13 cellular contexts compared by ENCODE assay signal in the genomic region with DNA sequence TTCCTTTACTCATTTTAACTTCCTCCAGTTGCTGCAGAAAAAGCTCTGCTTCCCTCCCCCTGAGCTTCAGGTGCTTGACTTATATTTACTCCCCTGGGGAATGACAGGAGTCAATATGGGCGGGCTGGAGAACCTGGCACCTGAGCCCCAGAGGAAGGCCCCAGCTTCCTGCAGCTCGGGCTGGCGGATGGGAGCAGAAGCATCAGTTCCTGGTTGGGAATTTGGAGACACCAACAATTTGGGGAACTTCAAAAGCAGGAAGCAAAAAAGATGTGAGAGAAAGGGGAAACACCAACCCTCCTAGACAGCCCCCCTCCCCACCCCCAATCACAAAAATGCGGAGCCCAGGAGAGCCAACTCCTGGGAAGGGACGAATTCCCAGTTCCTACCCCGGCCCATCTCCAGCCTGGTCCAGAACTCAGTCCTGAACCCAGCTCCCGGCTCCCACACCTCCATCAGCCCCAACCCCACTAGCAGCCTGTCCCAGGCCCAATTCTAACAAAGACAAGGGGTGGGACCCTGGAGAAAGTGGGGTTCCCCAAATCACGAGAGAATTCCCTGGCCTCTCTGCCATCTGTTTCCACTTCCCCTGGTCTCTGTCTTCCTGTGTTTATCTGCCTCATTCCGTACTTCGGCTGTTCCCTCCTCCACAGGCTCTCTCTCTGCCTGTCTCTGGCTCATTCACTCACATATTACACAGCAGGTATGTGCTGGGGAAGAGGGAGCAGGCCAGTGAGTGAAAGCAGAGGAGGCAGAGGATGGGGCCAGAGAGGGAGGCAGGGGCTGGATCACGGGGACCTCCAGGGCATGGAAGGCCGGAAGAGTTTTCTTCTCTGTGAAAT. TPM values are rescaled to one million over a fixed set of nuclear protein-coding genes. Genes with fewer than 3 reads are reported as not detected.
A peak's percentile ranks its signal among the peaks of the same experiment; 100 is the strongest.
DNase-seq lines count a peak whose midpoint lies in the region; ATAC-seq and TF ChIP-seq lines count a peak whose summit lies in the region.
"Had no signal": no experiment of that assay in that cellular context is flagged by ENCODE, and none has a peak within 500 bp of the region (broad histone marks: within the 10 kb centered on the region; RNA-seq: fewer than 3 reads in every experiment).

No MANE protein-coding gene starts in this region.

- H3F3A ChIP-seq in MM.1S (ENCODE audit: insufficient read depth, low read length), result peaks cover 10% of the 10 kb centered on the region

- ATAC-seq in left colon (no peak), GM19023 (IDR thresholded peaks at IDR 0.05; ENCODE audit: unreplicated experiment) (no peak)
- ATAC-seq: stimulated activated naive CD8-positive, alpha-beta T cell treated with anti-CD3 and anti-CD28 coated beads, Interleukin-15, amount 100 ng/mL, for 72 hours had no signal

- TF ChIP-seq CTCF in MM.1S (IDR thresholded peaks at IDR 0.05; ENCODE audit: low read length) (no peak), esophagus muscularis mucosa (IDR thresholded peaks at IDR 0.05) (no peak), osteoblast (IDR thresholded peaks at IDR 0.05; ENCODE audit: extremely low read depth, low read depth, low read length) (no peak), ascending aorta (IDR thresholded peaks at IDR 0.05) (no peak)

- H4K8ac ChIP-seq in trophoblast cell (ENCODE audit: low read depth, low read length), result peak overlapping the region; percentile 37

- H2AFZ ChIP-seq in MM.1S (ENCODE audit: low read length), result no peak overlapping the region
- no peak overlapping the region for H2AFZ ChIP-seq in trophoblast cell (ENCODE audit: insufficient read depth, low read length, poor library complexity)
- H2AFZ ChIP-seq in osteoblast (ENCODE audit: low read length), result no peak overlapping the region
- H2AFZ ChIP-seq: GM23248 had no signal

- intact Hi-C loops in esophagus muscularis mucosa (cut with DNase I) (no loop called here), left colon (cut with DNase I, micrococcal nuclease) (no loop called here), ascending aorta (cut with DNase I) (no loop called here)

- H3K4me1 ChIP-seq in MM.1S (ENCODE audit: low read length) (peaks cover 11% of the 10 kb centered on the region), esophagus muscularis mucosa (peaks cover 2 to 15% (median 5%) of the 10 kb centered on the region in 4 donors), trophoblast cell (ENCODE audit: control insufficient read depth in 1 of 2, insufficient read depth in 2 of 2, low read length in 2 of 2) (peaks cover 2 to 5% of the 10 kb centered on the region in 2 experiments), osteoblast (ENCODE audit: insufficient read depth, low read length) (no peaks in the 10 kb centered on the region), ascending aorta (no peaks in the 10 kb centered on the region)

- H2BK120ac ChIP-seq in trophoblast cell (ENCODE audit: insufficient read depth, low read length, poor library complexity), result no peak overlapping the region

- no peak overlapping the region for H2AK5ac ChIP-seq in trophoblast cell (ENCODE audit: low read length)

- peak; percentile 4 for DNase-seq in CMK (ENCODE audit: low read depth)
- no peak for DNase-seq in MM.1S
- DNase-seq in esophagus muscularis mucosa (ENCODE audit: extremely low spot score), result no peak
- DNase-seq in trophoblast cell, result peak in 1 of 2 donors; percentile 16
- DNase-seq in left colon, result no peak
- no peak for DNase-seq in osteoblast (ENCODE audit: insufficient read length, low spot score, missing footprints)
- DNase-seq in ascending aorta (ENCODE audit: low spot score in 2 of 2), result no peak
- DNase-seq: activated CD4-positive, alpha-beta memory T cell treated with anti-CD3 and anti-CD28 coated beads, Interleukin-2, amount 10 ng/mL, durations not matched to agents 7 days and 5 days; DMS79; GM23248; SHP77; stimulated activated naive CD8-positive, alpha-beta T cell treated with anti-CD3 and anti-CD28 coated beads, Interleukin-15, amount 100 ng/mL, for 72 hours had no signal

- H3K4me2 ChIP-seq in MM.1S (ENCODE audit: low read depth, low read length), result no peak overlapping the region
- no peak overlapping the region for H3K4me2 ChIP-seq in trophoblast cell (ENCODE audit: low read length)
- H3K4me2 ChIP-seq in osteoblast (ENCODE audit: insufficient read depth, low read length), result no peak overlapping the region

- H3K79me2 ChIP-seq in MM.1S (ENCODE audit: low read length) (no peaks in the 10 kb centered on the region), trophoblast cell (ENCODE audit: control insufficient read depth, insufficient read depth, low read length, poor library complexity) (no peaks in the 10 kb centered on the region), osteoblast (ENCODE audit: insufficient read depth, low read length) (no peaks in the 10 kb centered on the region)

- H3K9me2 ChIP-seq in MM.1S (replicated peaks; ENCODE audit: insufficient read depth, low read length), result no peaks in the 10 kb centered on the region

- H3K36me3 ChIP-seq in MM.1S (replicated peaks; ENCODE audit: insufficient read depth, low read length) (no peaks in the 10 kb centered on the region), esophagus muscularis mucosa (no peaks in the 10 kb centered on the region), trophoblast cell (ENCODE audit: control insufficient read depth in 1 of 2, insufficient read depth in 2 of 2, low read length in 2 of 2) (no peaks in the 10 kb centered on the region), osteoblast (ENCODE audit: insufficient read depth, low read length) (no peaks in the 10 kb centered on the region), ascending aorta (no peaks in the 10 kb centered on the region)

- no peak overlapping the region for H3K23ac ChIP-seq in trophoblast cell (ENCODE audit: low read length)

- no peaks in the 10 kb centered on the region for H3K79me1 ChIP-seq in trophoblast cell (ENCODE audit: low read length)

- peak overlapping the region; percentile 33 for H2BK12ac ChIP-seq in trophoblast cell (ENCODE audit: low read length)

- no peaks in the 10 kb centered on the region for H3K27me3 ChIP-seq in MM.1S (replicated peaks; ENCODE audit: insufficient read depth, low read length)
- H3K27me3 ChIP-seq in esophagus muscularis mucosa, result peaks cover 0 to 69% (median 12%) of the 10 kb centered on the region in 4 donors
- H3K27me3 ChIP-seq in trophoblast cell (ENCODE audit: insufficient read depth, low read length), result no peaks in the 10 kb centered on the region
- H3K27me3 ChIP-seq in osteoblast (ENCODE audit: insufficient read depth, low read length), result peaks cover 4% of the 10 kb centered on the region
- no peaks in the 10 kb centered on the region for H3K27me3 ChIP-seq in ascending aorta

- 37% methylated on average over 11 of the region's 12 CpGs for WGBS in esophagus muscularis mucosa
- no CpG with 5 or more reads among the region's 12 CpGs for WGBS in trophoblast cell (ENCODE audit: extremely low coverage, insufficient coverage, insufficient read length)

- H4K20me1 ChIP-seq in MM.1S (ENCODE audit: insufficient read depth, low read length), result no peaks in the 10 kb centered on the region
- no peaks in the 10 kb centered on the region for H4K20me1 ChIP-seq in osteoblast (ENCODE audit: insufficient read depth, low read length)

- no peak overlapping the region for H3K4ac ChIP-seq in trophoblast cell (ENCODE audit: low read depth, low read length)

- H2BK5ac ChIP-seq in trophoblast cell (ENCODE audit: low read depth, low read length, poor library complexity), result no peak overlapping the region

- H3K27ac ChIP-seq in MM.1S (ENCODE audit: low read length), result peak overlapping the region; percentile 16; the same call in 1 of the 2 replicates
- H3K27ac ChIP-seq in esophagus muscularis mucosa (replicated peaks in 1 of 4), result peak overlapping the region in 3 of 4 donors; percentile 44 to 47 (median 46)
- H3K27ac ChIP-seq in trophoblast cell (ENCODE audit: low read depth, low read length), result no peak overlapping the region
- H3K27ac ChIP-seq in osteoblast (ENCODE audit: low read depth, low read length), result no peak overlapping the region
- H3K27ac ChIP-seq in ascending aorta, result peak overlapping the region in 1 of 2 donors; percentile 22
- H3K27ac ChIP-seq: GM23248 had no signal

- H3K9ac ChIP-seq in MM.1S (ENCODE audit: low read length) (no peak overlapping the region), trophoblast cell (ENCODE audit: low read length) (no peak overlapping the region)
- H3K9ac ChIP-seq: GM23248 had no signal

- no peak for TF ChIP-seq EP300 in esophagus muscularis mucosa (IDR thresholded peaks at IDR 0.05)

- H4K12ac ChIP-seq in trophoblast cell (ENCODE audit: low read depth, low read length), result no peak overlapping the region

- no peak overlapping the region for H4K91ac ChIP-seq in trophoblast cell (ENCODE audit: low read depth, low read length)

- H3K14ac ChIP-seq in trophoblast cell (ENCODE audit: low read length), result no peak overlapping the region

- H3K9me3 ChIP-seq in MM.1S (replicated peaks; ENCODE audit: insufficient read depth, low read length), result no peaks in the 10 kb centered on the region
- H3K9me3 ChIP-seq in esophagus muscularis mucosa, result no peaks in the 10 kb centered on the region
- H3K9me3 ChIP-seq in trophoblast cell (ENCODE audit: insufficient read depth, low read depth, low read length), result no peaks in the 10 kb centered on the region
- H3K9me3 ChIP-seq in osteoblast (ENCODE audit: low read depth, low read length), result no peaks in the 10 kb centered on the region
- no peaks in the 10 kb centered on the region for H3K9me3 ChIP-seq in ascending aorta

- H3K4me3 ChIP-seq in MM.1S (ENCODE audit: low read length), result no peak overlapping the region
- H3K4me3 ChIP-seq in esophagus muscularis mucosa, result peak overlapping the region; percentile 20 to 31 (median 23)
- H3K4me3 ChIP-seq in trophoblast cell (ENCODE audit: low read depth, low read length), result no peak overlapping the region
- no peak overlapping the region for H3K4me3 ChIP-seq in osteoblast (ENCODE audit: insufficient read depth, low read length)
- peak overlapping the region in 1 of 2 donors; percentile 25 for H3K4me3 ChIP-seq in ascending aorta
- H3K4me3 ChIP-seq: GM23248 had no signal

- H3K18ac ChIP-seq in trophoblast cell (ENCODE audit: low read length), result no peak overlapping the region

- TF ChIP-seq POLR2A in esophagus muscularis mucosa (IDR thresholded peaks at IDR 0.05; ENCODE audit: low read depth), result no peak

RNA-seq across cellular contexts. Expression of a gene that starts 16.2 kb away (rescaled TPM):
- total RNA-seq in esophagus muscularis mucosa (1 to 10 TPM in 1 of 4 donors, under 1 TPM in 2, not detected in 1; 0.32 to 1.5 (median 0.42) TPM), left colon (under 1 TPM in 1 of 2 donors, not detected in 1; 0.25 TPM), osteoblast (under 0.01 TPM in 1 of 2 replicates, not detected in the other), ascending aorta (not detected)
- polyA plus RNA-seq in trophoblast cell (2013), result 0.14 and 0.25 TPM in 2 replicates
- total RNA-seq: activated CD4-positive, alpha-beta memory T cell treated with anti-CD3 and anti-CD28 coated beads, Interleukin-2, amount 10 ng/mL, durations not matched to agents 7 days and 5 days; GM23248 had no signal
- polyA plus RNA-seq: GM23248 had no signal

RNA-seq across cellular contexts. Expression of a gene that starts 48.3 kb away (rescaled TPM):
- total RNA-seq in esophagus muscularis mucosa (1 to 10 TPM in 1 of 4 donors, under 1 TPM in 1, not detected in 2; 0.52 to 2.5 TPM), left colon (under 1 TPM; 0.37 to 0.42 TPM), osteoblast (0.88 and 1.1 TPM in 2 replicates), ascending aorta (3.9 TPM)
- 5.7 and 5.9 TPM in 2 replicates for polyA plus RNA-seq in trophoblast cell (2013)

RNA-seq across cellular contexts. Expression of a gene that starts 50.8 kb away (rescaled TPM):
- 10 to 100 TPM in 3 of 4 donors, 1 to 10 TPM in 1; 3.0 to 14.0 (median 13.1) TPM for total RNA-seq in esophagus muscularis mucosa
- polyA plus RNA-seq in trophoblast cell (2013), result not detected in 2 replicates
- total RNA-seq in left colon, result 1 to 10 TPM; 4.2 to 7.6 TPM
- not detected in 2 replicates for total RNA-seq in osteoblast
- total RNA-seq in ascending aorta, result 29.8 TPM
- total RNA-seq: activated CD4-positive, alpha-beta memory T cell treated with anti-CD3 and anti-CD28 coated beads, Interleukin-2, amount 10 ng/mL, durations not matched to agents 7 days and 5 days; GM23248 had no signal
- polyA plus RNA-seq: GM23248 had no signal

Comparison
In these comparisons a context has a peak if more than half of its experiments do, and no peak if none do; other contexts are left out.
1. H3K27ac ChIP-seq: peak in MM.1S (single experiment) and esophagus muscularis mucosa (3 of 4); none in trophoblast cell (single experiment) and osteoblast (single experiment).
2. H3K4me3 ChIP-seq: peak in esophagus muscularis mucosa (4 of 4); none in MM.1S (single experiment), trophoblast cell (single experiment) and osteoblast (single experiment).